8 cellular contexts compared by ENCODE assay signal in genomic region chr1:224116131-224116530, GRCh38. TPM values are rescaled to one million over a fixed set of nuclear protein-coding genes. Genes with fewer than 3 reads are reported as not detected.
A peak's percentile ranks its signal among the peaks of the same experiment; 100 is the strongest.
DNase-seq lines count a peak whose midpoint lies in the region; ATAC-seq and TF ChIP-seq lines count a peak whose summit lies in the region.

No MANE protein-coding gene starts in this region.

- 49% methylated on average over 4 of the region's 4 CpGs for WGBS in HUES64

- POLR2A ChIA-PET in MCF 10A (lab: Yijun Ruan, JAX): interaction anchor here (0.6 to 6.5 kb wide), 28 partner anchors 9 to 1472 kb away, joined by 3 to 109 read pairs (median 4); partner anchors contain the start of genes CNIH4, DEGS1 and NVL

- intact Hi-C loops in MCF 10A (cut with micrococcal nuclease) (loop anchor here (1.0 to 2.0 kb wide), 4 partner anchors 67 to 341 kb away; partner anchors contain the start of gene DEGS1), left colon (cut with DNase I, micrococcal nuclease) (loop anchor here in 1 of 2 donors (5.0 kb wide), 1 partner anchor 216 kb away; the partner anchor contains the start of gene NVL)

- peaks cover 13% of the 10 kb centered on the region for H3K4me1 ChIP-seq in HUES64 (ENCODE audit: insufficient read depth, low read length)

- H3K4me1 Mint-ChIP-seq in MCF 10A (ENCODE audit: insufficient read depth, unreplicated experiment) (peaks cover 11% of the 10 kb centered on the region), type B pancreatic cell (ENCODE audit: unreplicated experiment) (peaks cover 21% of the 10 kb centered on the region)

- H3K9me3 Mint-ChIP-seq in MCF 10A (ENCODE audit: unreplicated experiment) (no peaks in the 10 kb centered on the region), type B pancreatic cell (no peaks in the 10 kb centered on the region)

- peaks cover 43% of the 10 kb centered on the region for H3K36me3 Mint-ChIP-seq in MCF 10A (ENCODE audit: insufficient read depth, unreplicated experiment)
- H3K36me3 Mint-ChIP-seq in type B pancreatic cell: peaks cover 10% of the 10 kb centered on the region

- peaks cover 16% of the 10 kb centered on the region for H3K36me3 ChIP-seq in HUES64 (ENCODE audit: insufficient read depth, low read length)

- H3K4me3 Mint-ChIP-seq in MCF 10A (ENCODE audit: unreplicated experiment) (peak overlapping the region; percentile 52), type B pancreatic cell (peak overlapping the region; percentile 81)

- CTCF ChIA-PET in MCF 10A (lab: Yijun Ruan, JAX): interaction anchor here (0.6 to 4.5 kb wide), 49 partner anchors 9 to 807 kb away, joined by 3 to 80 read pairs (median 4); partner anchors contain the start of genes DEGS1 and NVL

- no peak overlapping the region for H3K27ac ChIP-seq in HUES64 (ENCODE audit: low read depth, low read length)

- DNase-seq in AG08396 (ENCODE audit: low spot score) (peak; percentile 39), NOMO-1 (lab: John Stamatoyannopoulos, UW; ENCODE audit: unreplicated experiment in 2 of 2) (peak; percentile 45 to 85), MCF 10A (ENCODE audit: unreplicated experiment) (peak; percentile 75), left colon (no peak), type B pancreatic cell (ENCODE audit: extremely low spot score, unreplicated experiment) (no peak)

- H3K27me3 ChIP-seq in HUES64 (ENCODE audit: insufficient read depth, low read length): no peaks in the 10 kb centered on the region

- H3K9me3 ChIP-seq in HUES64 (ENCODE audit: insufficient read depth, low read depth, low read length): no peaks in the 10 kb centered on the region

- peak; percentile 41 for ATAC-seq in left colon
- no peak for ATAC-seq in HG02642 (IDR thresholded peaks at IDR 0.05; ENCODE audit: poor library complexity, unreplicated experiment)

- no peak overlapping the region for H3K27ac Mint-ChIP-seq in MCF 10A (ENCODE audit: low read depth, unreplicated experiment)
- H3K27ac Mint-ChIP-seq in type B pancreatic cell: peak overlapping the region; percentile 52

- BruUV-seq in MCF 10A (replicated peaks; lab: Mats Ljungman, UMichigan): no TSS peak

- H3K4me3 ChIP-seq in GM12875 (ENCODE audit: low read depth, low read length) (no peak overlapping the region), HUES64 (ENCODE audit: low read length) (peak overlapping the region; percentile 92)

- H3K9ac ChIP-seq in HUES64 (ENCODE audit: low read depth, low read length): no peak overlapping the region

- TF ChIP-seq CTCF in GM12875 (IDR thresholded peaks at IDR 0.05; ENCODE audit: borderline replicate concordance, insufficient read depth, low read depth, low read length) (0 out of 2 replicates have a peak, but pooled peaks have one; percentile 7), MCF 10A (IDR thresholded peaks at IDR 0.05; ENCODE audit: unreplicated experiment) (peak; percentile 76), type B pancreatic cell (conservative IDR thresholded peaks at IDR 0.05) (peak; percentile 78)

- H3K27me3 Mint-ChIP-seq in MCF 10A (ENCODE audit: insufficient read depth, unreplicated experiment) (no peaks in the 10 kb centered on the region), type B pancreatic cell (no peaks in the 10 kb centered on the region)

RNA-seq across cellular contexts. Expression of gene FBXO28, which starts 2.2 kb away (rescaled TPM):
- polyA plus RNA-seq in HUES64 (2013, experiment 1 of 2): 32.5 TPM
- 29.9 TPM for polyA plus RNA-seq in HUES64 (2013, experiment 2 of 2)
- total RNA-seq in MCF 10A (2022) (97.6 and 110 TPM in 2 replicates), left colon (10 to 100 TPM; 33.2 to 34.0 TPM), type B pancreatic cell (ENCODE audit: low replicate concordance) (26.1 and 27.9 TPM in 2 replicates)

Comparison
In these comparisons a context has a peak if more than half of its experiments do, and no peak if none do; other contexts are left out.
1. DNase-seq: peak in AG08396 (single experiment), NOMO-1 (2 of 2) and MCF 10A (single experiment); none in left colon (0 of 2) and type B pancreatic cell (single experiment).
2. CTCF ChIP-seq: peak in every context shown above with its lines; median percentile 78 in type B pancreatic cell; 76 in MCF 10A; 7 in GM12875.